Comparison of ENCODE assay signal across 8 cellular contexts in genomic region chr10:33335800-33336605, GRCh38. TPM values are rescaled to one million over a fixed set of nuclear protein-coding genes. Genes with fewer than 3 reads are reported as not detected.
DNase-seq lines count a peak whose midpoint lies in the region; ATAC-seq, FAIRE-seq and TF ChIP-seq lines count a peak whose summit lies in the region.

No MANE protein-coding gene starts in this region.

- no TSS peak for BruUV-seq in PC-9 (replicated peaks; lab: Mats Ljungman, UMichigan)

- DNase-seq in GM12892 (ENCODE audit: insufficient read length) (peak; percentile 19), PC-9 (peak; percentile 72), colonic mucosa (peak; percentile 83), left kidney (ENCODE audit: low read depth, low spot score) (peak; percentile 86)

- peak overlapping the region; percentile 87 for H2AFZ ChIP-seq in PC-9

- H3K4me3 ChIP-seq in PC-9 (peak overlapping the region; percentile 92), colonic mucosa (peak overlapping the region; percentile 65), subcutaneous abdominal adipose tissue (ENCODE audit: low read depth in 1 of 5, low read length in 5 of 5) (peak overlapping the region; percentile 87 to 99 (median 96))

- H3K9ac ChIP-seq in colonic mucosa (ENCODE audit: low read depth in 2 of 2, low read length in 2 of 2), result peak overlapping the region; percentile 71 to 78
- peak overlapping the region; percentile 71 to 89 (median 85) for H3K9ac ChIP-seq in subcutaneous abdominal adipose tissue (ENCODE audit: low read length in 5 of 5)

- H3K9me3 ChIP-seq in PC-9 (ENCODE audit: insufficient read depth, low read depth) (no peaks in the 10 kb centered on the region), colonic mucosa (no peaks in the 10 kb centered on the region), subcutaneous abdominal adipose tissue (ENCODE audit: control insufficient read depth in 5 of 5, low read length in 5 of 5) (no peaks in the 10 kb centered on the region)

- H3K27ac ChIP-seq in PC-9, result peak overlapping the region; percentile 79
- peak overlapping the region; percentile 73 for H3K27ac ChIP-seq in colonic mucosa
- peak overlapping the region; percentile 97 for H3K27ac ChIP-seq in subcutaneous abdominal adipose tissue (ENCODE audit: low read depth, low read length)

- no peak for TF ChIP-seq CTCF in PC-9 (conservative IDR thresholded peaks at IDR 0.05)
- no peak for TF ChIP-seq CTCF in colonic mucosa (IDR thresholded peaks at IDR 0.05)

- H3K36me3 ChIP-seq in PC-9 (ENCODE audit: low read depth), result peaks cover 15% of the 10 kb centered on the region
- no peaks in the 10 kb centered on the region for H3K36me3 ChIP-seq in colonic mucosa
- no peaks in the 10 kb centered on the region for H3K36me3 ChIP-seq in subcutaneous abdominal adipose tissue (ENCODE audit: control insufficient read depth in 5 of 5, insufficient read depth in 5 of 5, low read length in 5 of 5)

- H3K79me2 ChIP-seq in PC-9 (ENCODE audit: low read depth), result peaks cover 34% of the 10 kb centered on the region

- peaks cover 7% of the 10 kb centered on the region; the same call in 1 of the 2 replicates for H3F3A ChIP-seq in PC-9 (ENCODE audit: insufficient read depth, low read depth)

- peak overlapping the region; percentile 91 for H3K4me2 ChIP-seq in PC-9

- FAIRE-seq in GM12892 (lab: Jason Lieb, UNC), result no peak

- intact Hi-C loops in PC-9 (cut with micrococcal nuclease; ENCODE audit: unreplicated experiment) (loop anchor here (2.0 to 10.0 kb wide), 5 partner anchors 171 to 989 kb away; no protein-coding TSS in a partner anchor), colonic mucosa (cut with DNase I) (loop anchor here (10.0 kb wide), 1 partner anchor 141 kb away; no protein-coding TSS in a partner anchor)

- no peak for TF ChIP-seq POLR2A in GM12892 (IDR thresholded peaks at IDR 0.05; ENCODE audit: low read depth, low read length)

- POLR2A ChIA-PET in PC-9 (lab: Charles Lee; ENCODE audit: unreplicated experiment), result interaction anchor here (0.6 to 0.7 kb wide), 2 partner anchors 63 to 988 kb away, joined by 3 read pairs; no protein-coding TSS in a partner anchor

- H3K4me1 ChIP-seq in PC-9 (replicated peaks; ENCODE audit: insufficient read depth), result peaks cover 16% of the 10 kb centered on the region; the same call in 1 of the 2 replicates
- H3K4me1 ChIP-seq in colonic mucosa, result no peaks in the 10 kb centered on the region
- peaks cover 0 to 55% (median 42%) of the 10 kb centered on the region in 5 donors for H3K4me1 ChIP-seq in subcutaneous abdominal adipose tissue (ENCODE audit: control insufficient read depth in 5 of 5, insufficient read depth in 5 of 5, low read length in 5 of 5)

- no peaks in the 10 kb centered on the region for H4K20me1 ChIP-seq in PC-9 (ENCODE audit: insufficient read depth)

- CTCF ChIA-PET in PC-9 (lab: Charles Lee), result interaction anchor here (1.0 kb wide), 1 partner anchor 143 kb away, joined by 21 read pairs; no protein-coding TSS in a partner anchor

- no peak for ATAC-seq in HG03045 (IDR thresholded peaks at IDR 0.05; ENCODE audit: unreplicated experiment)
- no peak for ATAC-seq in HG03460 (IDR thresholded peaks at IDR 0.05; ENCODE audit: unreplicated experiment)
- no peak for ATAC-seq in HG03280 (IDR thresholded peaks at IDR 0.05; ENCODE audit: unreplicated experiment)

- no peaks in the 10 kb centered on the region for H3K9me2 ChIP-seq in PC-9 (ENCODE audit: insufficient read depth)

- H3K27me3 ChIP-seq in PC-9 (ENCODE audit: insufficient read depth, low read depth) (no peaks in the 10 kb centered on the region), colonic mucosa (peaks cover 8% of the 10 kb centered on the region), subcutaneous abdominal adipose tissue (ENCODE audit: control insufficient read depth in 5 of 5, insufficient read depth in 4 of 5, low read length in 5 of 5) (no peaks in the 10 kb centered on the region)

RNA-seq across cellular contexts. Expression of gene NRP1, which starts 1.5 kb away (rescaled TPM):
- polyA plus RNA-seq in GM12892 (2012; ENCODE audit: missing spikeins), result not detected
- total RNA-seq in PC-9 (2021), result 21.7 and 30.5 TPM in 2 replicates
- total RNA-seq in colonic mucosa, result 10 to 100 TPM; 11.7 to 18.4 TPM

Comparison
In these comparisons a context has a peak if more than half of its experiments do, and no peak if none do; other contexts are left out.
1. DNase-seq: peak in every context shown above with its lines; median percentile 86 in left kidney; 83 in colonic mucosa; 72 in PC-9; 19 in GM12892.